Comparison of ENCODE assay signal across 9 cellular contexts in genomic region chr18:51621103-51621969, GRCh38.
DNase-seq lines count a peak whose midpoint lies in the region; ATAC-seq and TF ChIP-seq lines count a peak whose summit lies in the region.
"Had no signal": no experiment of that assay in that cellular context is flagged by ENCODE, and none has a peak within 500 bp of the region (broad histone marks: within the 10 kb centered on the region; RNA-seq: fewer than 3 reads in every experiment).

No MANE protein-coding gene starts in this region.

- peak; percentile 62 for ATAC-seq in HG02885 (IDR thresholded peaks at IDR 0.05; ENCODE audit: poor library complexity, unreplicated experiment)
- ATAC-seq in HG02763 (IDR thresholded peaks at IDR 0.05; ENCODE audit: unreplicated experiment): no peak

- CTCF ChIA-PET in activated naive CD4-positive, alpha-beta T cell treated with anti-CD3 and anti-CD28 coated beads for 36 hours (lab: Charles Lee): interaction anchor here (1.4 to 2.3 kb wide), 2 partner anchors 9 to 20 kb away, joined by 4 to 8 read pairs; no protein-coding TSS in a partner anchor

- H3K27me3 ChIP-seq in adrenal gland: no peaks in the 10 kb centered on the region

- no peaks in the 10 kb centered on the region for H3K36me3 ChIP-seq in adrenal gland (replicated peaks in 1 of 2)

- peak; percentile 48 to 70 (median 66) for TF ChIP-seq CTCF in adrenal gland (IDR thresholded peaks at IDR 0.05)

- H3K4me3 Mint-ChIP-seq in activated naive CD4-positive, alpha-beta T cell treated with anti-CD3 and anti-CD28 coated beads for 36 hours: no peak overlapping the region

- TF ChIP-seq POLR2A in adrenal gland (IDR thresholded peaks at IDR 0.05): no peak

- H3K4me3 ChIP-seq in adrenal gland: no peak overlapping the region

- intact Hi-C loops in activated naive CD4-positive, alpha-beta T cell treated with anti-CD3 and anti-CD28 coated beads for 36 hours (cut with micrococcal nuclease): loop anchor here (2.0 kb wide), 1 partner anchor 667 kb away; no protein-coding TSS in a partner anchor
- intact Hi-C loops in adrenal gland (cut with DNase I): no loop called here

- H3K27ac ChIP-seq in adrenal gland: no peak overlapping the region
- H3K27ac ChIP-seq: epithelial cell of prostate had no signal

- H3K36me3 Mint-ChIP-seq in activated naive CD4-positive, alpha-beta T cell treated with anti-CD3 and anti-CD28 coated beads for 36 hours (ENCODE audit: low read depth): no peaks in the 10 kb centered on the region

- H3K27me3 Mint-ChIP-seq in activated naive CD4-positive, alpha-beta T cell treated with anti-CD3 and anti-CD28 coated beads for 36 hours (ENCODE audit: low read depth): peaks cover 21% of the 10 kb centered on the region

- H3K4me1 ChIP-seq in adrenal gland (replicated peaks in 1 of 2): no peaks in the 10 kb centered on the region

- 39 to 46% (median 43%) methylated on average over 16 of the region's 16 CpGs for WGBS in adrenal gland, 4 donors

- no peak overlapping the region for H3K27ac Mint-ChIP-seq in activated naive CD4-positive, alpha-beta T cell treated with anti-CD3 and anti-CD28 coated beads for 36 hours

- H3K9me3 ChIP-seq in adrenal gland (replicated peaks in 1 of 3): no peaks in the 10 kb centered on the region

- H3K9me3 Mint-ChIP-seq in activated naive CD4-positive, alpha-beta T cell treated with anti-CD3 and anti-CD28 coated beads for 36 hours: no peaks in the 10 kb centered on the region

- DNase-seq in activated naive CD4-positive, alpha-beta T cell treated with anti-CD3 and anti-CD28 coated beads for 36 hours: peak; percentile 63
- no peak for DNase-seq in activated naive CD4-positive, alpha-beta T cell (lab: John Stamatoyannopoulos, UW)
- DNase-seq in NCI-H446 (lab: John Stamatoyannopoulos, UW) (peak; percentile 45 to 91), adrenal gland (peak; percentile 43 to 83 (median 67)), hepatic stellate cell (ENCODE audit: low spot score) (peak; percentile 2)
- peak; percentile 10 to 23 for DNase-seq in stimulated activated CD4-positive, alpha-beta T cell treated with anti-CD3 and anti-CD28 coated beads, Interleukin-2, amount 100 ng/mL, for 48 hours

- H3K4me1 Mint-ChIP-seq in activated naive CD4-positive, alpha-beta T cell treated with anti-CD3 and anti-CD28 coated beads for 36 hours (ENCODE audit: low read depth): no peaks in the 10 kb centered on the region

Comparison
In these comparisons a context has a peak if more than half of its experiments do, and no peak if none do; other contexts are left out.
1. DNase-seq: peak in activated naive CD4-positive, alpha-beta T cell treated with anti-CD3 and anti-CD28 coated beads for 36 hours (single experiment), NCI-H446 (2 of 2), adrenal gland (7 of 7), hepatic stellate cell (single experiment) and stimulated activated CD4-positive, alpha-beta T cell treated with anti-CD3 and anti-CD28 coated beads, Interleukin-2, amount 100 ng/mL, for 48 hours (2 of 2); none in activated naive CD4-positive, alpha-beta T cell (0 of 4).